In genomic region chr19:6198896-6199239, GRCh38 we compare ENCODE assay signal across 1 cellular context.
TF ChIP-seq lines count a peak whose summit lies in the region.

No MANE protein-coding gene starts in this region.

TF ChIP-seq in HepG2, 621 proteins besides CTCF, POLR2A, EP300 and RAD21 (continued from another document):
- no peak for TF ChIP-seq ZNF768 (CRISPR knock-in tag; IDR thresholded peaks at IDR 0.05)
- no peak for TF ChIP-seq CHD4 (IDR thresholded peaks at IDR 0.05; ENCODE audit: borderline replicate concordance, low read length)
- no peak for TF ChIP-seq ZNF7 (CRISPR knock-in tag; IDR thresholded peaks at IDR 0.05)
- TF ChIP-seq ZNF652 (CRISPR knock-in tag; IDR thresholded peaks at IDR 0.05; ENCODE audit: borderline replicate concordance, low read depth): no peak
- TF ChIP-seq ZNF230 (CRISPR knock-in tag; IDR thresholded peaks at IDR 0.05): no peak
- TF ChIP-seq ARID4A (CRISPR knock-in tag; IDR thresholded peaks at IDR 0.05; ENCODE audit: borderline replicate concordance): no peak
- no peak for TF ChIP-seq PHF5A (CRISPR knock-in tag; IDR thresholded peaks at IDR 0.05; ENCODE audit: low read depth, unreplicated experiment)
- TF ChIP-seq ZNF615 (CRISPR knock-in tag; IDR thresholded peaks at IDR 0.05; ENCODE audit: borderline replicate concordance): 0 out of 2 replicates have a peak, but pooled peaks have one; percentile 42
- no peak for TF ChIP-seq ERF (CRISPR knock-in tag; IDR thresholded peaks at IDR 0.05)
- TF ChIP-seq BRF2 (CRISPR knock-in tag; IDR thresholded peaks at IDR 0.05): no peak
- no peak for TF ChIP-seq ATF4 (CRISPR knock-in tag; IDR thresholded peaks at IDR 0.05)
- TF ChIP-seq CREB3 (CRISPR knock-in tag; IDR thresholded peaks at IDR 0.05): no peak
- no peak for TF ChIP-seq XBP1 (CRISPR knock-in tag; IDR thresholded peaks at IDR 0.05)
- TF ChIP-seq MLLT10 (CRISPR knock-in tag; IDR thresholded peaks at IDR 0.05): no peak
- TF ChIP-seq SP1 (IDR thresholded peaks at IDR 0.05): no peak
- no peak for TF ChIP-seq SP1 (CRISPR knock-in tag; IDR thresholded peaks at IDR 0.05)
- TF ChIP-seq PLSCR1 (CRISPR knock-in tag; IDR thresholded peaks at IDR 0.05; ENCODE audit: borderline replicate concordance): peak; percentile 79; the same call in 1 of the 2 replicates
- no peak for TF ChIP-seq KLF11 (CRISPR knock-in tag; IDR thresholded peaks at IDR 0.05)
- TF ChIP-seq ZNF136 (CRISPR knock-in tag; IDR thresholded peaks at IDR 0.05; ENCODE audit: low read depth): no peak
- TF ChIP-seq ZNF703 (CRISPR knock-in tag; IDR thresholded peaks at IDR 0.05; ENCODE audit: borderline replicate concordance): no peak
- TF ChIP-seq AKAP8 (CRISPR knock-in tag; IDR thresholded peaks at IDR 0.05): 0 out of 2 replicates have a peak, but pooled peaks have one; percentile 5
- no peak for TF ChIP-seq ZNF878 (CRISPR knock-in tag; IDR thresholded peaks at IDR 0.05)
- no peak for TF ChIP-seq ZNF362 (CRISPR knock-in tag; IDR thresholded peaks at IDR 0.05; ENCODE audit: borderline replicate concordance)
- no peak for TF ChIP-seq ATF6 (CRISPR knock-in tag; conservative IDR thresholded peaks at IDR 0.05)
- TF ChIP-seq ZNF589 (CRISPR knock-in tag; conservative IDR thresholded peaks at IDR 0.05): no peak
- TF ChIP-seq ZBTB20 (CRISPR knock-in tag; IDR thresholded peaks at IDR 0.05; ENCODE audit: borderline replicate concordance, low read depth): no peak
- no peak for TF ChIP-seq ZNF205 (CRISPR knock-in tag; IDR thresholded peaks at IDR 0.05)
- TF ChIP-seq, protein P1, sequence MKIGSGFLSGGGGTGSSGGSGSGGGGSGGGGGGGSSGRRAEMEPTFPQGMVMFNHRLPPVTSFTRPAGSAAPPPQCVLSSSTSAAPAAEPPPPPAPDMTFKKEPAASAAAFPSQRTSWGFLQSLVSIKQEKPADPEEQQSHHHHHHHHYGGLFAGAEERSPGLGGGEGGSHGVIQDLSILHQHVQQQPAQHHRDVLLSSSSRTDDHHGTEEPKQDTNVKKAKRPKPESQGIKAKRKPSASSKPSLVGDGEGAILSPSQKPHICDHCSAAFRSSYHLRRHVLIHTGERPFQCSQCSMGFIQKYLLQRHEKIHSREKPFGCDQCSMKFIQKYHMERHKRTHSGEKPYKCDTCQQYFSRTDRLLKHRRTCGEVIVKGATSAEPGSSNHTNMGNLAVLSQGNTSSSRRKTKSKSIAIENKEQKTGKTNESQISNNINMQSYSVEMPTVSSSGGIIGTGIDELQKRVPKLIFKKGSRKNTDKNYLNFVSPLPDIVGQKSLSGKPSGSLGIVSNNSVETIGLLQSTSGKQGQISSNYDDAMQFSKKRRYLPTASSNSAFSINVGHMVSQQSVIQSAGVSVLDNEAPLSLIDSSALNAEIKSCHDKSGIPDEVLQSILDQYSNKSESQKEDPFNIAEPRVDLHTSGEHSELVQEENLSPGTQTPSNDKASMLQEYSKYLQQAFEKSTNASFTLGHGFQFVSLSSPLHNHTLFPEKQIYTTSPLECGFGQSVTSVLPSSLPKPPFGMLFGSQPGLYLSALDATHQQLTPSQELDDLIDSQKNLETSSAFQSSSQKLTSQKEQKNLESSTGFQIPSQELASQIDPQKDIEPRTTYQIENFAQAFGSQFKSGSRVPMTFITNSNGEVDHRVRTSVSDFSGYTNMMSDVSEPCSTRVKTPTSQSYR (CRISPR knock-in tag; IDR thresholded peaks at IDR 0.05; ENCODE audit: borderline replicate concordance): no peak
- TF ChIP-seq ZZZ3 (CRISPR knock-in tag; IDR thresholded peaks at IDR 0.05; ENCODE audit: borderline replicate concordance): no peak
- no peak for TF ChIP-seq SP140L (CRISPR knock-in tag; IDR thresholded peaks at IDR 0.05; ENCODE audit: borderline replicate concordance)
- TF ChIP-seq ZSCAN22 (CRISPR knock-in tag; IDR thresholded peaks at IDR 0.05): no peak
- TF ChIP-seq ZNF280D (CRISPR knock-in tag; IDR thresholded peaks at IDR 0.05): no peak
- no peak for TF ChIP-seq NR2F6 (IDR thresholded peaks at IDR 0.05)
- TF ChIP-seq NR2F6 (CRISPR knock-in tag; IDR thresholded peaks at IDR 0.05): no peak
- TF ChIP-seq ZFP36L2 (CRISPR knock-in tag; IDR thresholded peaks at IDR 0.05): no peak
